ENCODE assay signal across 8 cellular contexts in the genomic region with DNA sequence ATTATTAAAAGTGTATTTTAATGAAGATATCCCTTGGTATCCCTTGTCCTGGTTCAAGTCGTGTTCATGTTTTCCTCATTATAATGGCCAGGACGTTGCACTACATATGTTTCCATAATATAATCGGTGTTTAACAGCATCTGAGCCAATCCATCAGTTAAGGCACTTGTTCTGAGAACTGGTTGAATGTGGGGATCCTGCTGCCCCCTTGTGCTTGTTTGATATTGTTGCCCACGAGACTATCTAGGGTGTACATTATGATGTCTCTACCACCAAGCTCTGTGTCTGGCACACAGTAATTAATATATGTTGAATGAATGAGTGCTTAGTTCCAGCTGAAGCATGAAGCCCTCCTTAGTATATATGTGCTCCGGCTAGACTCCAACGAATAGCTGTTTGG.
DNase-seq lines count a peak whose midpoint lies in the region; ATAC-seq, FAIRE-seq and TF ChIP-seq lines count a peak whose summit lies in the region.

No MANE protein-coding gene starts in this region.

- H3K27me3 ChIP-seq in spleen (replicated peaks in 1 of 7): peaks cover 0 to 29% (median 0%) of the 10 kb centered on the region in 7 donors

- FAIRE-seq in D721Med (lab: Jason Lieb, UNC): peak; percentile 35

- H3K27ac ChIP-seq in spleen: no peak overlapping the region

- in situ Hi-C loops in astrocyte of the spinal cord (cut with HindIII; ENCODE audit: low sequenced_read_pairs): no loop called here

- WGBS in spleen, 5 donors: 34 to 45% (median 40%) methylated on average over 6 of the region's 6 CpGs

- DNase-seq in D721Med (ENCODE audit: insufficient read length, low spot score) (no peak), NAMALWA (ENCODE audit: low spot score) (peak; percentile 68), astrocyte of the spinal cord (ENCODE audit: low read depth, low spot score) (peak; percentile 8), medulla oblongata (ENCODE audit: extremely low spot score) (peak; percentile 56), spleen (no peak)
- no peak for DNase-seq in activated CD8-positive, alpha-beta memory T cell treated with anti-CD3 and anti-CD28 coated beads, Interleukin-2, amount 50 U/mL, for 4 hours
- no peak for DNase-seq in activated effector memory CD4-positive, alpha-beta T cell treated with anti-CD3 and anti-CD28 coated beads, Interleukin-2, amount 50 U/mL, for 16 hours

- H3K4me3 ChIP-seq in astrocyte of the spinal cord (ENCODE audit: low read depth, low read length): no peak overlapping the region
- H3K4me3 ChIP-seq in spleen: no peak overlapping the region

- TF ChIP-seq POLR2A in spleen (IDR thresholded peaks at IDR 0.05): no peak

- no peaks in the 10 kb centered on the region for H3K36me3 ChIP-seq in spleen

- TF ChIP-seq CTCF in D721Med (IDR thresholded peaks at IDR 0.05; ENCODE audit: insufficient read depth, missing control alignments) (peak; percentile 65), astrocyte of the spinal cord (IDR thresholded peaks at IDR 0.05; ENCODE audit: low read depth, low read length) (peak; percentile 30), spleen (IDR thresholded peaks at IDR 0.05 in 8 of 11, conservative IDR thresholded peaks at IDR 0.05 in 3 of 11) (peak in 5 of 11 experiments; percentile 18 to 46 (median 31))

- no peaks in the 10 kb centered on the region for H3K4me1 ChIP-seq in spleen

- peaks cover 0 to 4% (median 0%) of the 10 kb centered on the region in 8 donors for H3K9me3 ChIP-seq in spleen

- ATAC-seq in GM18909 (IDR thresholded peaks at IDR 0.05; ENCODE audit: poor library complexity, unreplicated experiment): peak; percentile 59

- intact Hi-C loops in spleen (cut with DNase I; ENCODE audit: low total_unique reads): loop anchor here (10.0 kb wide), 1 partner anchor 201 kb away; no protein-coding TSS in a partner anchor

Comparison
In these comparisons a context has a peak if more than half of its experiments do, and no peak if none do; other contexts are left out.
1. DNase-seq: peak in NAMALWA (single experiment), astrocyte of the spinal cord (single experiment) and medulla oblongata (single experiment); none in D721Med (single experiment), activated CD8-positive, alpha-beta memory T cell treated with anti-CD3 and anti-CD28 coated beads, Interleukin-2, amount 50 U/mL, for 4 hours (single experiment), spleen (single experiment) and activated effector memory CD4-positive, alpha-beta T cell treated with anti-CD3 and anti-CD28 coated beads, Interleukin-2, amount 50 U/mL, for 16 hours (single experiment).